1 cellular context compared by ENCODE assay signal in genomic region chr10:8044331-8044907, GRCh38.
TF ChIP-seq lines count a peak whose summit lies in the region.

No MANE protein-coding gene starts in this region.

TF ChIP-seq in GM12878, 131 proteins besides CTCF, POLR2A, EP300 and RAD21 (continued from another document):
- TF ChIP-seq CUX1 (IDR thresholded peaks at IDR 0.05; ENCODE audit: insufficient replicate concordance, low read depth, low read length) = no peak
- TF ChIP-seq FOXM1 (IDR thresholded peaks at IDR 0.05; ENCODE audit: low read depth, low read length) = no peak
- TF ChIP-seq SMARCA5 (IDR thresholded peaks at IDR 0.05) = no peak
- TF ChIP-seq BACH1 (IDR thresholded peaks at IDR 0.05; ENCODE audit: borderline replicate concordance) = no peak
- no peak for TF ChIP-seq NRF1 (conservative IDR thresholded peaks at IDR 0.05; ENCODE audit: low read depth, low read length)
- TF ChIP-seq, protein P1, sequence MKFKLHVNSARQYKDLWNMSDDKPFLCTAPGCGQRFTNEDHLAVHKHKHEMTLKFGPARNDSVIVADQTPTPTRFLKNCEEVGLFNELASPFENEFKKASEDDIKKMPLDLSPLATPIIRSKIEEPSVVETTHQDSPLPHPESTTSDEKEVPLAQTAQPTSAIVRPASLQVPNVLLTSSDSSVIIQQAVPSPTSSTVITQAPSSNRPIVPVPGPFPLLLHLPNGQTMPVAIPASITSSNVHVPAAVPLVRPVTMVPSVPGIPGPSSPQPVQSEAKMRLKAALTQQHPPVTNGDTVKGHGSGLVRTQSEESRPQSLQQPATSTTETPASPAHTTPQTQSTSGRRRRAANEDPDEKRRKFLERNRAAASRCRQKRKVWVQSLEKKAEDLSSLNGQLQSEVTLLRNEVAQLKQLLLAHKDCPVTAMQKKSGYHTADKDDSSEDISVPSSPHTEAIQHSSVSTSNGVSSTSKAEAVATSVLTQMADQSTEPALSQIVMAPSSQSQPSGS (IDR thresholded peaks at IDR 0.05; ENCODE audit: low read length) = no peak
- no peak for TF ChIP-seq YBX1 (IDR thresholded peaks at IDR 0.05)
- TF ChIP-seq FOS (IDR thresholded peaks at IDR 0.05; ENCODE audit: borderline replicate concordance, extremely low read depth, insufficient read length) = no peak
- no peak for TF ChIP-seq SMAD5 (IDR thresholded peaks at IDR 0.05; ENCODE audit: low read depth)
- no peak for TF ChIP-seq SP1 (IDR thresholded peaks at IDR 0.05; ENCODE audit: low read depth, low read length)
- TF ChIP-seq POLR2AphosphoS5 (IDR thresholded peaks at IDR 0.05; ENCODE audit: low read length) = no peak
- no peak for TF ChIP-seq KAT2A (conservative IDR thresholded peaks at IDR 0.05; ENCODE audit: control insufficient read depth, low read depth, low read length)
- TF ChIP-seq, protein P2, sequence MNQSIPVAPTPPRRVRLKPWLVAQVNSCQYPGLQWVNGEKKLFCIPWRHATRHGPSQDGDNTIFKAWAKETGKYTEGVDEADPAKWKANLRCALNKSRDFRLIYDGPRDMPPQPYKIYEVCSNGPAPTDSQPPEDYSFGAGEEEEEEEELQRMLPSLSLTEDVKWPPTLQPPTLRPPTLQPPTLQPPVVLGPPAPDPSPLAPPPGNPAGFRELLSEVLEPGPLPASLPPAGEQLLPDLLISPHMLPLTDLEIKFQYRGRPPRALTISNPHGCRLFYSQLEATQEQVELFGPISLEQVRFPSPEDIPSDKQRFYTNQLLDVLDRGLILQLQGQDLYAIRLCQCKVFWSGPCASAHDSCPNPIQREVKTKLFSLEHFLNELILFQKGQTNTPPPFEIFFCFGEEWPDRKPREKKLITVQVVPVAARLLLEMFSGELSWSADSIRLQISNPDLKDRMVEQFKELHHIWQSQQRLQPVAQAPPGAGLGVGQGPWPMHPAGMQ (IDR thresholded peaks at IDR 0.05; ENCODE audit: borderline replicate concordance) = no peak
